ENCODE assay signal across 10 cellular contexts in the genomic region with DNA sequence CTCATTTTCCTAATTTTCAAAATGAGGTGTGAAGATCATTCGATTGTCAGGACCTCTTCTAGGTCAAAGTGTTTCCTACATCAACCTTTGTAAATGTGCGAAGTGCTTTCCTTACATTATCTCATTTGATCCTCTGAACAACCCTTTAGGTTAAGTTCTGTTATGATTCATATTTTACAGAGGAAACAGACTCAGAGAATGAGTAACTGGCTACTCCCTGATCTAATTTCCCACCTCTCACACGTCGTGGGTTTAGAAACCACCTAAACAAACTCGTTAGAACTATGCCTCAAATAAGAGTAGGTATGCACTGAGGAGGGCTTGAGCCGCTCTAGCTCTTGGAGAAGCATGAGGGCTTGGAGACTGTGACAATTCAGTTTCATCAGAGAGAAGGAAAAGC.
DNase-seq lines count a peak whose midpoint lies in the region; ATAC-seq lines count a peak whose summit lies in the region.
"Had no signal": no experiment of that assay in that cellular context is flagged by ENCODE, and none has a peak within 500 bp of the region (broad histone marks: within the 10 kb centered on the region; RNA-seq: fewer than 3 reads in every experiment).

No MANE protein-coding gene starts in this region.

- no peaks in the 10 kb centered on the region for H3K9me3 Mint-ChIP-seq in activated CD8-positive, alpha-beta memory T cell treated with anti-CD3 and anti-CD28 coated beads, Interleukin-2, amount 10 ng/mL, durations not matched to agents 7 days and 5 days (ENCODE audit: low read depth)

- peak overlapping the region; percentile 74 for H3K27ac Mint-ChIP-seq in activated CD8-positive, alpha-beta memory T cell treated with anti-CD3 and anti-CD28 coated beads, Interleukin-2, amount 10 ng/mL, durations not matched to agents 7 days and 5 days

- no peaks in the 10 kb centered on the region for H3K27me3 Mint-ChIP-seq in activated CD8-positive, alpha-beta memory T cell treated with anti-CD3 and anti-CD28 coated beads, Interleukin-2, amount 10 ng/mL, durations not matched to agents 7 days and 5 days

- CTCF ChIA-PET in activated CD8-positive, alpha-beta memory T cell treated with anti-CD3 and anti-CD28 coated beads, Interleukin-2, amount 10 ng/mL, durations not matched to agents 7 days and 5 days (lab: Charles Lee), result interaction anchor here (2.3 to 4.0 kb wide), 2 partner anchors 15 to 463 kb away, joined by 8 to 19 read pairs; no protein-coding TSS in a partner anchor

- no peak overlapping the region for H3K4me3 Mint-ChIP-seq in activated CD8-positive, alpha-beta memory T cell treated with anti-CD3 and anti-CD28 coated beads, Interleukin-2, amount 10 ng/mL, durations not matched to agents 7 days and 5 days

- H3K36me3 Mint-ChIP-seq in activated CD8-positive, alpha-beta memory T cell treated with anti-CD3 and anti-CD28 coated beads, Interleukin-2, amount 10 ng/mL, durations not matched to agents 7 days and 5 days, result peaks cover 1% of the 10 kb centered on the region

- DNase-seq in activated CD8-positive, alpha-beta memory T cell treated with anti-CD3 and anti-CD28 coated beads, Interleukin-2, amount 10 ng/mL, durations not matched to agents 7 days and 5 days, result peak; percentile 62
- DNase-seq in activated CD8-positive, alpha-beta memory T cell treated with anti-CD3 and anti-CD28 coated beads, Interleukin-2, amount 50 U/mL, for 4 hours, result no peak
- DNase-seq in amniotic epithelial cell (ENCODE audit: low read depth), result peak; percentile 25
- DNase-seq in stimulated activated CD8-positive, alpha-beta memory T cell treated with anti-CD3 and anti-CD28 coated beads, Interleukin-7, amount 100 ng/mL, for 4 hours (ENCODE audit: low read depth in 2 of 2), result peak; percentile 1 to 21
- DNase-seq in NOMO-1 treated with dmso at 0.1 percent for 144 hours (lab: John Stamatoyannopoulos, UW; ENCODE audit: unreplicated experiment), result no peak
- DNase-seq in NCI-H1105 treated with DMSO at 0.1 percent for 48 hours (lab: John Stamatoyannopoulos, UW), result no peak
- DNase-seq: KBM-7, psoas muscle had no signal

- peaks cover 21% of the 10 kb centered on the region for H3K4me1 Mint-ChIP-seq in activated CD8-positive, alpha-beta memory T cell treated with anti-CD3 and anti-CD28 coated beads, Interleukin-2, amount 10 ng/mL, durations not matched to agents 7 days and 5 days

- ATAC-seq in activated CD8-positive, alpha-beta memory T cell treated with anti-CD3 and anti-CD28 coated beads, Interleukin-2, amount 10 ng/mL, durations not matched to agents 7 days and 5 days, result peak; percentile 95
- ATAC-seq in HG03565 (IDR thresholded peaks at IDR 0.05; ENCODE audit: unreplicated experiment) (peak; percentile 63), GM21526 (IDR thresholded peaks at IDR 0.05; ENCODE audit: low FRiP score, unreplicated experiment) (no peak)
- ATAC-seq: psoas muscle had no signal

Comparison
In these comparisons a context has a peak if more than half of its experiments do, and no peak if none do; other contexts are left out.
1. DNase-seq: peak in activated CD8-positive, alpha-beta memory T cell treated with anti-CD3 and anti-CD28 coated beads, Interleukin-2, amount 10 ng/mL, durations not matched to agents 7 days and 5 days (single experiment), amniotic epithelial cell (single experiment) and stimulated activated CD8-positive, alpha-beta memory T cell treated with anti-CD3 and anti-CD28 coated beads, Interleukin-7, amount 100 ng/mL, for 4 hours (2 of 2); none in activated CD8-positive, alpha-beta memory T cell treated with anti-CD3 and anti-CD28 coated beads, Interleukin-2, amount 50 U/mL, for 4 hours (single experiment), NOMO-1 treated with dmso at 0.1 percent for 144 hours (single experiment) and NCI-H1105 treated with DMSO at 0.1 percent for 48 hours (single experiment).